In genomic region chr1:15180189-15180588, GRCh38 we compare ENCODE assay signal across 1 cellular context.
TF ChIP-seq lines count a peak whose summit lies in the region.

No MANE protein-coding gene starts in this region.

TF ChIP-seq in A549, 52 proteins besides CTCF, POLR2A, EP300 and RAD21 (continued from another document):
- TF ChIP-seq TP53 (CRISPR knock-in tag; IDR thresholded peaks at IDR 0.05) = no peak
- TF ChIP-seq RARB (CRISPR knock-in tag; IDR thresholded peaks at IDR 0.05) = no peak
- TF ChIP-seq POLR2AphosphoS2 (conservative IDR thresholded peaks at IDR 0.05; ENCODE audit: low read length) = no peak
- TF ChIP-seq BHLHE40 (IDR thresholded peaks at IDR 0.05; ENCODE audit: low read depth, low read length) = no peak
- no peak for TF ChIP-seq CHD4 (IDR thresholded peaks at IDR 0.05; ENCODE audit: borderline replicate concordance)
- no peak for TF ChIP-seq RCOR1 (IDR thresholded peaks at IDR 0.05; ENCODE audit: low read depth, low read length)
TF ChIP-seq in A549: peak in this region for 0.
